ENCODE assay signal across 8 cellular contexts in genomic region chr2:128090575-128090908, GRCh38. TPM values are rescaled to one million over a fixed set of nuclear protein-coding genes. Genes with fewer than 3 reads are reported as not detected.
DNase-seq lines count a peak whose midpoint lies in the region; ATAC-seq and TF ChIP-seq lines count a peak whose summit lies in the region.

No MANE protein-coding gene starts in this region.

- TF ChIP-seq CTCF in glutamatergic neuron (IDR thresholded peaks at IDR 0.05; ENCODE audit: partially characterized antibody, unreplicated experiment): no peak
- TF ChIP-seq CTCF in spleen (IDR thresholded peaks at IDR 0.05 in 8 of 11, conservative IDR thresholded peaks at IDR 0.05 in 3 of 11): no peak
- no peak for TF ChIP-seq CTCF in GM10248 (IDR thresholded peaks at IDR 0.05; ENCODE audit: control extremely low read depth, extremely low read depth, low read depth, missing control alignments)

- peak overlapping the region; percentile 81 for H3K27ac ChIP-seq in GM23248
- peak overlapping the region; percentile 79 to 94 (median 86) for H3K27ac ChIP-seq in spleen

- H3K4me3 Mint-ChIP-seq in T-cell (peak overlapping the region; percentile 88 to 96 (median 92)), glutamatergic neuron (ENCODE audit: unreplicated experiment) (peak overlapping the region; percentile 95)

- H3K4me3 ChIP-seq in GM23248 (peak overlapping the region; percentile 97), spleen (peak overlapping the region; percentile 93 to 100 (median 98))

- H3K9ac ChIP-seq in GM23248: peak overlapping the region; percentile 95

- H3K4me1 Mint-ChIP-seq in T-cell (peaks cover 42 to 48% (median 42%) of the 10 kb centered on the region in 3 donors), glutamatergic neuron (ENCODE audit: low read depth, unreplicated experiment) (peaks cover 3% of the 10 kb centered on the region)

- H4K20me1 ChIP-seq in GM23248 (ENCODE audit: insufficient read depth): no peaks in the 10 kb centered on the region

- no peaks in the 10 kb centered on the region for H3K4me1 ChIP-seq in GM23248 (ENCODE audit: insufficient read depth)
- H3K4me1 ChIP-seq in spleen: peaks cover 15 to 49% (median 45%) of the 10 kb centered on the region in 6 donors

- H3F3A ChIP-seq in GM23248 (ENCODE audit: insufficient read depth): no peaks in the 10 kb centered on the region

- no peaks in the 10 kb centered on the region for H3K36me3 ChIP-seq in GM23248 (ENCODE audit: low read depth)
- H3K36me3 ChIP-seq in spleen: peaks cover 0 to 10% (median 6%) of the 10 kb centered on the region in 6 donors

- peak overlapping the region; percentile 92 to 96 for H3K27ac Mint-ChIP-seq in T-cell
- peak overlapping the region; percentile 87 for H3K27ac Mint-ChIP-seq in glutamatergic neuron (ENCODE audit: unreplicated experiment)

- in situ Hi-C loops in GM23248 (cut with MboI): no loop called here

- H3K9me3 ChIP-seq in GM23248 (ENCODE audit: low read depth) (no peaks in the 10 kb centered on the region), spleen (no peaks in the 10 kb centered on the region)

- CTCF ChIA-PET in T-cell (lab: Charles Lee) (interaction anchor here in 1 of 2 donors (0.6 to 1.4 kb wide), 3 partner anchors 27 to 263 kb away, joined by 4 to 6 read pairs (median 6); partner anchors contain the start of gene SAP130), GM10248 (lab: Yijun Ruan, JAX) (interaction anchor here (1.2 to 2.4 kb wide), 2 partner anchors 9 to 28 kb away, joined by 3 to 15 read pairs; no protein-coding TSS in a partner anchor)

- H3K27me3 ChIP-seq in GM23248 (replicated peaks; ENCODE audit: insufficient read depth): no peaks in the 10 kb centered on the region
- H3K27me3 ChIP-seq in spleen (replicated peaks in 1 of 7): no peaks in the 10 kb centered on the region

- no peaks in the 10 kb centered on the region for H3K27me3 Mint-ChIP-seq in T-cell
- H3K27me3 Mint-ChIP-seq in glutamatergic neuron (ENCODE audit: unreplicated experiment): no peaks in the 10 kb centered on the region

- peak overlapping the region; percentile 95 for H2AFZ ChIP-seq in GM23248

- POLR2A ChIA-PET in T-cell (lab: Charles Lee) (interaction anchor here (0.5 to 0.7 kb wide), 5 partner anchors 25 to 519 kb away, joined by 3 to 10 read pairs (median 4); no protein-coding TSS in a partner anchor), GM10248 (lab: Yijun Ruan, JAX) (interaction anchor here (0.6 to 1.7 kb wide), 4 partner anchors 10 to 208 kb away, joined by 3 to 4 read pairs (median 4); no protein-coding TSS in a partner anchor)

- DNase-seq in GM23248: no peak
- DNase-seq in T-cell: no peak
- DNase-seq in glutamatergic neuron: no peak
- DNase-seq in spleen: no peak
- no peak for DNase-seq in GM10248 (ENCODE audit: extremely low spot score)
- DNase-seq in HUDEP-2 (lab: John Stamatoyannopoulos, UW; ENCODE audit: unreplicated experiment in 76 of 76): no peak

- H3K4me2 ChIP-seq in GM23248 (ENCODE audit: unreplicated experiment): peak overlapping the region; percentile 81

- intact Hi-C loops in spleen (cut with DNase I; ENCODE audit: low total_unique reads): loop anchor here (5.0 kb wide), 1 partner anchor 63 kb away; the partner anchor contains the start of gene SAP130

- H3K36me3 Mint-ChIP-seq in T-cell: peaks cover 4% of the 10 kb centered on the region
- no peaks in the 10 kb centered on the region for H3K36me3 Mint-ChIP-seq in glutamatergic neuron (ENCODE audit: unreplicated experiment)

- H3K79me2 ChIP-seq in GM23248 (ENCODE audit: insufficient read depth): peaks cover 44% of the 10 kb centered on the region

- H3K9me3 Mint-ChIP-seq in T-cell (no peaks in the 10 kb centered on the region), glutamatergic neuron (ENCODE audit: unreplicated experiment) (no peaks in the 10 kb centered on the region)

- no peaks in the 10 kb centered on the region for H3K9me2 ChIP-seq in GM23248 (ENCODE audit: insufficient read depth)

- ATAC-seq in T-cell (replicated peaks in 1 of 4) (peak in 3 of 4 experiments; percentile 10 to 18 (median 17)), GM19324 (IDR thresholded peaks at IDR 0.05; ENCODE audit: low FRiP score, unreplicated experiment) (no peak), GM21825 (IDR thresholded peaks at IDR 0.05; ENCODE audit: unreplicated experiment) (no peak)

- WGBS in GM23248 (ENCODE audit: low coverage in 1 of 2, low lambda C conversion rate in 2 of 2, missing lambda C conversion rate in 2 of 2), 2 experiments: 0 to 5% methylated on average over 4 of the region's 4 CpGs
- WGBS in spleen, 5 donors: 1 to 3% (median 2%) methylated on average over 4 of the region's 4 CpGs

- TF ChIP-seq POLR2A in spleen (IDR thresholded peaks at IDR 0.05): no peak

RNA-seq across cellular contexts. Expression of gene UGGT1, which starts 0.5 kb away (rescaled TPM):
- total RNA-seq in GM23248 (2014; rRNA removed; shearing (Covaris generic)): 53.6 and 64.4 TPM in 2 replicates
- polyA plus RNA-seq in GM23248 (2016; fragmentation: Nextera tagmentation; extraction: Ambion mirVana) (14.8 and 16.9 TPM in 2 replicates), spleen (1 to 10 TPM; 4.0 to 6.7 (median 4.5) TPM)
- total RNA-seq in T-cell (10 to 100 TPM; 46.0 to 50.8 (median 48.4) TPM), glutamatergic neuron (ENCODE audit: unreplicated experiment) (67.9 TPM), spleen (10 to 100 TPM; 43.9 to 64.6 (median 50.0) TPM)

Comparison
In these comparisons a context has a peak if more than half of its experiments do, and no peak if none do; other contexts are left out.
1. ATAC-seq: peak in T-cell (3 of 4); none in GM19324 (single experiment) and GM21825 (single experiment).